18 cellular contexts compared by ENCODE assay signal in genomic region chr2:84923009-84923408, GRCh38. TPM values are rescaled to one million over a fixed set of nuclear protein-coding genes. Genes with fewer than 3 reads are reported as not detected.
DNase-seq lines count a peak whose midpoint lies in the region; ATAC-seq and TF ChIP-seq lines count a peak whose summit lies in the region.
"Had no signal": no experiment of that assay in that cellular context is flagged by ENCODE, and none has a peak within 500 bp of the region (broad histone marks: within the 10 kb centered on the region; RNA-seq: fewer than 3 reads in every experiment).

No MANE protein-coding gene starts in this region.

- H3K9me3 Mint-ChIP-seq in activated naive CD4-positive, alpha-beta T cell treated with anti-CD3 and anti-CD28 coated beads, Interleukin-2, amount 10 ng/mL, durations not matched to agents 7 days and 5 days: peaks cover 4% of the 10 kb centered on the region
- H3K9me3 Mint-ChIP-seq in activated naive CD4-positive, alpha-beta T cell treated with anti-CD3 and anti-CD28 coated beads, Interleukin-2, amount 50 U/mL, for 72 hours: peaks cover 0 to 4% of the 10 kb centered on the region in 2 donors
- no peaks in the 10 kb centered on the region for H3K9me3 Mint-ChIP-seq in activated CD4-positive, alpha-beta memory T cell treated with anti-CD3 and anti-CD28 coated beads for 36 hours
- H3K9me3 Mint-ChIP-seq in endothelial cell (ENCODE audit: unreplicated experiment) (no peaks in the 10 kb centered on the region), Calu3 (ENCODE audit: low read depth, unreplicated experiment) (no peaks in the 10 kb centered on the region)
- H3K9me3 Mint-ChIP-seq: CD4-positive, alpha-beta T cell had no signal

- H2AK9ac ChIP-seq in IMR-90 (replicated peaks; ENCODE audit: low read depth, low read length, poor library complexity): no peak overlapping the region

- H2BK120ac ChIP-seq in IMR-90 (ENCODE audit: low read depth, low read length): no peak overlapping the region

- no peak overlapping the region for H4K5ac ChIP-seq in IMR-90 (ENCODE audit: low read depth, low read length)

- no peak overlapping the region for H4K8ac ChIP-seq in IMR-90 (ENCODE audit: low read depth in 2 of 2, low read length in 2 of 2)

- peak overlapping the region; percentile 80 for H3K27ac Mint-ChIP-seq in activated naive CD4-positive, alpha-beta T cell treated with anti-CD3 and anti-CD28 coated beads, Interleukin-2, amount 10 ng/mL, durations not matched to agents 7 days and 5 days
- peak overlapping the region in 1 of 2 donors; percentile 86 for H3K27ac Mint-ChIP-seq in activated naive CD4-positive, alpha-beta T cell treated with anti-CD3 and anti-CD28 coated beads, Interleukin-2, amount 50 U/mL, for 72 hours
- H3K27ac Mint-ChIP-seq in activated CD4-positive, alpha-beta memory T cell treated with anti-CD3 and anti-CD28 coated beads for 36 hours: peak overlapping the region; percentile 33
- H3K27ac Mint-ChIP-seq in endothelial cell (ENCODE audit: unreplicated experiment) (peak overlapping the region; percentile 55), Calu3 (ENCODE audit: unreplicated experiment) (no peak overlapping the region)
- H3K27ac Mint-ChIP-seq: CD4-positive, alpha-beta T cell had no signal

- DNase-seq in activated naive CD4-positive, alpha-beta T cell treated with anti-CD3 and anti-CD28 coated beads, Interleukin-2, amount 10 ng/mL, durations not matched to agents 7 days and 5 days: no peak
- no peak for DNase-seq in activated naive CD4-positive, alpha-beta T cell treated with anti-CD3 and anti-CD28 coated beads, Interleukin-2, amount 50 U/mL, for 72 hours (ENCODE audit: low spot score in 2 of 2)
- no peak for DNase-seq in IMR-90
- no peak for DNase-seq in activated CD4-positive, alpha-beta memory T cell treated with anti-CD3 and anti-CD28 coated beads for 36 hours
- no peak for DNase-seq in endothelial cell (ENCODE audit: low spot score)
- DNase-seq in Calu3: no peak
- no peak for DNase-seq in NCI-H2029 (lab: John Stamatoyannopoulos, UW)
- no peak for DNase-seq in DMS 273 (lab: John Stamatoyannopoulos, UW; ENCODE audit: unreplicated experiment)
- DNase-seq: ACHN; CD4-positive, alpha-beta T cell; DND-41; GOT3; KG1; NCI-H1092; NCI-H1694; NCI-H345; NCI-H526 treated with DMSO at 0.1 percent for 48 hours; RPMI8226 had no signal

- peaks cover 8 to 10% of the 10 kb centered on the region in 2 experiments for H3K79me1 ChIP-seq in IMR-90 (ENCODE audit: low read depth in 1 of 2, low read length in 2 of 2)

- H2AK5ac ChIP-seq in IMR-90 (ENCODE audit: low read depth, low read length): peak overlapping the region; percentile 43; the same call in 1 of the 2 replicates

- no peak for TF ChIP-seq POLR2A in IMR-90 (IDR thresholded peaks at IDR 0.05; ENCODE audit: low read depth, low read length)

- H3K9me3 ChIP-seq in IMR-90 (ENCODE audit: control insufficient read depth, insufficient read depth, low read length): no peaks in the 10 kb centered on the region

- POLR2A ChIA-PET in IMR-90 (lab: Charles Lee; ENCODE audit: unreplicated experiment): no interaction called here
- POLR2A ChIA-PET in activated CD4-positive, alpha-beta memory T cell treated with anti-CD3 and anti-CD28 coated beads for 36 hours (lab: Charles Lee): no interaction called here

- peaks cover 3% of the 10 kb centered on the region; the same call in 1 of the 2 replicates for H3K9me1 ChIP-seq in IMR-90 (ENCODE audit: insufficient read depth, low read length)

- dilution Hi-C loops in IMR-90 (cut with HindIII; ENCODE audit: low sequenced_read_pairs, unreplicated experiment): no loop called here

- in situ Hi-C loops in IMR-90 (cut with MboI; ENCODE audit: low sequenced_read_pairs): loop anchor here (10.0 kb wide), 1 partner anchor 428 kb away; no protein-coding TSS in a partner anchor

- ATAC-seq in activated naive CD4-positive, alpha-beta T cell treated with anti-CD3 and anti-CD28 coated beads, Interleukin-2, amount 50 U/mL, for 72 hours: no peak
- ATAC-seq in IMR-90 (ENCODE audit: low read depth): no peak

- H3K4me1 Mint-ChIP-seq in activated naive CD4-positive, alpha-beta T cell treated with anti-CD3 and anti-CD28 coated beads, Interleukin-2, amount 10 ng/mL, durations not matched to agents 7 days and 5 days: peaks cover 80% of the 10 kb centered on the region
- peaks cover 57% of the 10 kb centered on the region for H3K4me1 Mint-ChIP-seq in activated CD4-positive, alpha-beta memory T cell treated with anti-CD3 and anti-CD28 coated beads for 36 hours (ENCODE audit: low read depth)
- H3K4me1 Mint-ChIP-seq in endothelial cell (ENCODE audit: unreplicated experiment) (peaks cover 23% of the 10 kb centered on the region), Calu3 (ENCODE audit: low read depth, unreplicated experiment) (peaks cover 53% of the 10 kb centered on the region)

- no peak for TF ChIP-seq CTCF in IMR-90 (conservative IDR thresholded peaks at IDR 0.05; ENCODE audit: low read depth, low read length)
- no peak for TF ChIP-seq CTCF in endothelial cell (IDR thresholded peaks at IDR 0.05; ENCODE audit: unreplicated experiment)
- TF ChIP-seq CTCF in Calu3 (IDR thresholded peaks at IDR 0.05; ENCODE audit: unreplicated experiment): no peak

- H3K23ac ChIP-seq in IMR-90 (ENCODE audit: low read depth, low read length): no peak overlapping the region

- no peak overlapping the region for H3K4ac ChIP-seq in IMR-90 (ENCODE audit: low read depth, low read length)

- intact Hi-C loops in IMR-90 (cut with micrococcal nuclease): no loop called here
- intact Hi-C loops in activated CD4-positive, alpha-beta memory T cell treated with anti-CD3 and anti-CD28 coated beads for 36 hours (cut with micrococcal nuclease): no loop called here
- intact Hi-C loops in Calu3 (cut with micrococcal nuclease; ENCODE audit: unreplicated experiment): no loop called here

- H2BK15ac ChIP-seq in IMR-90 (ENCODE audit: low read depth, low read length): no peak overlapping the region

- no peak overlapping the region for H2AFZ ChIP-seq in IMR-90 (replicated peaks; ENCODE audit: low read length, poor library complexity)

- H3K56ac ChIP-seq in IMR-90 (ENCODE audit: extremely low read depth, insufficient read depth, low read length): no peak overlapping the region

- H4K91ac ChIP-seq in IMR-90 (ENCODE audit: insufficient read depth, low read depth, low read length): no peak overlapping the region

- H4K20me1 ChIP-seq in IMR-90 (ENCODE audit: insufficient read depth, low read length): no peaks in the 10 kb centered on the region

- H3K4me3 ChIP-seq in IMR-90 (ENCODE audit: insufficient read depth, low read depth, low read length): no peak overlapping the region

- no TSS peak for BruUV-seq in IMR-90 (replicated peaks; lab: Mats Ljungman, UMichigan)
- BruUV-seq in Calu3 (replicated peaks; lab: Mats Ljungman, UMichigan): no TSS peak

- no peak overlapping the region for H3K4me2 ChIP-seq in IMR-90 (ENCODE audit: low read depth, low read length)

- CTCF ChIA-PET in activated naive CD4-positive, alpha-beta T cell treated with anti-CD3 and anti-CD28 coated beads, Interleukin-2, amount 10 ng/mL, durations not matched to agents 7 days and 5 days (lab: Charles Lee): interaction anchor here (1.0 to 4.6 kb wide), 2 partner anchors 34 to 43 kb away, joined by 3 to 134 read pairs; partner anchors contain the start of gene TRABD2A
- CTCF ChIA-PET in IMR-90 (lab: Yijun Ruan, JAX): no interaction called here
- CTCF ChIA-PET in activated CD4-positive, alpha-beta memory T cell treated with anti-CD3 and anti-CD28 coated beads for 36 hours (lab: Charles Lee): interaction anchor here (0.6 kb wide), 1 partner anchor 473 kb away, joined by 3 read pairs; no protein-coding TSS in a partner anchor
- CTCF ChIA-PET in Calu3 (lab: Charles Lee): no interaction called here

- no peak overlapping the region for H2BK20ac ChIP-seq in IMR-90 (ENCODE audit: low read depth, low read length)

- no peak overlapping the region for H3K4me3 Mint-ChIP-seq in activated naive CD4-positive, alpha-beta T cell treated with anti-CD3 and anti-CD28 coated beads, Interleukin-2, amount 10 ng/mL, durations not matched to agents 7 days and 5 days
- no peak overlapping the region for H3K4me3 Mint-ChIP-seq in activated CD4-positive, alpha-beta memory T cell treated with anti-CD3 and anti-CD28 coated beads for 36 hours
- H3K4me3 Mint-ChIP-seq in endothelial cell (ENCODE audit: unreplicated experiment) (no peak overlapping the region), Calu3 (ENCODE audit: low read depth, unreplicated experiment) (no peak overlapping the region)
- H3K4me3 Mint-ChIP-seq: CD4-positive, alpha-beta T cell had no signal

- H3K27ac ChIP-seq in IMR-90 (ENCODE audit: insufficient read depth, low read length): no peak overlapping the region

- H3K9ac ChIP-seq in IMR-90 (ENCODE audit: low read depth, low read length): no peak overlapping the region

- H3K18ac ChIP-seq in IMR-90 (ENCODE audit: low read depth, low read length): no peak overlapping the region

- H3K4me1 ChIP-seq in IMR-90 (ENCODE audit: control insufficient read depth, insufficient read depth, low read length): peaks cover 13% of the 10 kb centered on the region; the same call in 1 of the 2 replicates

- H3K27me3 Mint-ChIP-seq in activated naive CD4-positive, alpha-beta T cell treated with anti-CD3 and anti-CD28 coated beads, Interleukin-2, amount 10 ng/mL, durations not matched to agents 7 days and 5 days: no peaks in the 10 kb centered on the region
- H3K27me3 Mint-ChIP-seq in activated CD4-positive, alpha-beta memory T cell treated with anti-CD3 and anti-CD28 coated beads for 36 hours: no peaks in the 10 kb centered on the region
- H3K27me3 Mint-ChIP-seq in endothelial cell (ENCODE audit: unreplicated experiment): peaks cover 6% of the 10 kb centered on the region
- H3K27me3 Mint-ChIP-seq in Calu3 (ENCODE audit: unreplicated experiment): no peaks in the 10 kb centered on the region
- H3K27me3 Mint-ChIP-seq: CD4-positive, alpha-beta T cell had no signal

- H3K36me3 ChIP-seq in IMR-90 (ENCODE audit: control insufficient read depth, insufficient read depth, low read length): no peaks in the 10 kb centered on the region

- no peak overlapping the region for H3K14ac ChIP-seq in IMR-90 (replicated peaks; ENCODE audit: low read depth, low read length)

- H3K36me3 Mint-ChIP-seq in activated naive CD4-positive, alpha-beta T cell treated with anti-CD3 and anti-CD28 coated beads, Interleukin-2, amount 10 ng/mL, durations not matched to agents 7 days and 5 days: peaks cover 16% of the 10 kb centered on the region
- peaks cover 10 to 20% of the 10 kb centered on the region in 2 donors for H3K36me3 Mint-ChIP-seq in activated naive CD4-positive, alpha-beta T cell treated with anti-CD3 and anti-CD28 coated beads, Interleukin-2, amount 50 U/mL, for 72 hours
- H3K36me3 Mint-ChIP-seq in activated CD4-positive, alpha-beta memory T cell treated with anti-CD3 and anti-CD28 coated beads for 36 hours: no peaks in the 10 kb centered on the region
- H3K36me3 Mint-ChIP-seq in endothelial cell (ENCODE audit: low read depth, unreplicated experiment) (peaks cover 4% of the 10 kb centered on the region), Calu3 (ENCODE audit: insufficient read depth, unreplicated experiment) (peaks cover 25% of the 10 kb centered on the region)

- no peak for TF ChIP-seq RAD21 in IMR-90 (IDR thresholded peaks at IDR 0.05; ENCODE audit: low read length)

- H2BK5ac ChIP-seq in IMR-90 (ENCODE audit: low read depth, low read length, poor library complexity, severe bottlenecking): no peak overlapping the region

- no peaks in the 10 kb centered on the region for H3K27me3 ChIP-seq in IMR-90 (ENCODE audit: control insufficient read depth, insufficient read depth, low read length)

RNA-seq across cellular contexts. Expression of gene TMSB10, which starts 17.6 kb away (rescaled TPM):
- total RNA-seq in activated naive CD4-positive, alpha-beta T cell treated with anti-CD3 and anti-CD28 coated beads, Interleukin-2, amount 50 U/mL, for 72 hours: 1,000 to 10,000 TPM; 1,249 to 2,802 TPM
- 842 and 3,620 TPM in 2 replicates for total RNA-seq in IMR-90 (2012; rRNA removed)
- 5,527 and 7,531 TPM in 2 replicates for polyA plus RNA-seq in IMR-90 (2012; rRNA removed)
- 7,585 and 16,787 TPM in 2 replicates for polyA plus RNA-seq in IMR-90 (2012; cell fraction: cytosol; rRNA removed)
- 1,357 and 2,658 TPM in 2 replicates for polyA plus RNA-seq in IMR-90 (2012; cell fraction: nucleus; rRNA removed; ENCODE audit: low replicate concordance)
- total RNA-seq in activated CD4-positive, alpha-beta memory T cell treated with anti-CD3 and anti-CD28 coated beads for 36 hours: 1,000 to 10,000 TPM; 2,535 to 2,567 TPM
- total RNA-seq in endothelial cell (ENCODE audit: unreplicated experiment): 3,500 TPM
- total RNA-seq in Calu3 (2022): 1,316 and 1,437 TPM in 2 replicates

RNA-seq across cellular contexts. Expression of gene TRABD2A, which starts 42.1 kb away (rescaled TPM):
- total RNA-seq in activated naive CD4-positive, alpha-beta T cell treated with anti-CD3 and anti-CD28 coated beads, Interleukin-2, amount 50 U/mL, for 72 hours: 10 to 100 TPM; 53.6 to 59.9 TPM
- total RNA-seq in IMR-90 (2012; rRNA removed) (19.7 and 20.3 TPM in 2 replicates), endothelial cell (ENCODE audit: unreplicated experiment) (7.2 TPM), Calu3 (2022) (0.68 and 1.2 TPM in 2 replicates)
- polyA plus RNA-seq in IMR-90 (2012; rRNA removed): 15.3 and 17.6 TPM in 2 replicates
- 8.1 and 12.6 TPM in 2 replicates for polyA plus RNA-seq in IMR-90 (2012; cell fraction: cytosol; rRNA removed)
- 7.4 and 9.4 TPM in 2 replicates for polyA plus RNA-seq in IMR-90 (2012; cell fraction: nucleus; rRNA removed; ENCODE audit: low replicate concordance)
- 10 to 100 TPM; 29.6 to 30.1 TPM for total RNA-seq in activated CD4-positive, alpha-beta memory T cell treated with anti-CD3 and anti-CD28 coated beads for 36 hours

RNA-seq across cellular contexts. Expression of gene KCMF1, which starts 48.0 kb away (rescaled TPM):
- 100 to 1,000 TPM; 108 to 124 TPM for total RNA-seq in activated naive CD4-positive, alpha-beta T cell treated with anti-CD3 and anti-CD28 coated beads, Interleukin-2, amount 50 U/mL, for 72 hours
- total RNA-seq in IMR-90 (2012; rRNA removed): 108 and 118 TPM in 2 replicates
- polyA plus RNA-seq in IMR-90 (2012; rRNA removed): 49.6 and 49.9 TPM in 2 replicates
- 7.8 and 8.4 TPM in 2 replicates for polyA plus RNA-seq in IMR-90 (2012; cell fraction: cytosol; rRNA removed)
- 5.9 and 39.0 TPM in 2 replicates for polyA plus RNA-seq in IMR-90 (2012; cell fraction: nucleus; rRNA removed; ENCODE audit: low replicate concordance)
- total RNA-seq in activated CD4-positive, alpha-beta memory T cell treated with anti-CD3 and anti-CD28 coated beads for 36 hours: 10 to 100 TPM; 90.5 to 94.1 TPM
- total RNA-seq in endothelial cell (ENCODE audit: unreplicated experiment): 84.6 TPM
- 68.0 and 69.8 TPM in 2 replicates for total RNA-seq in Calu3 (2022)

Comparison
In these comparisons a context has a peak if more than half of its experiments do, and no peak if none do; other contexts are left out.
1. CTCF ChIA-PET loops: an anchor here in activated naive CD4-positive, alpha-beta T cell treated with anti-CD3 and anti-CD28 coated beads, Interleukin-2, amount 10 ng/mL, durations not matched to agents 7 days and 5 days (1.0 to 4.6 kb wide) and activated CD4-positive, alpha-beta memory T cell treated with anti-CD3 and anti-CD28 coated beads for 36 hours (0.6 kb wide); none called in IMR-90 and Calu3.